ENCODE assay signal across 8 cellular contexts in genomic region chr19:5903502-5904301, GRCh38. TPM values are rescaled to one million over a fixed set of nuclear protein-coding genes. Genes with fewer than 3 reads are reported as not detected.
DNase-seq lines count a peak whose midpoint lies in the region; ATAC-seq and TF ChIP-seq lines count a peak whose summit lies in the region.

NDUFA11 (minus strand) TSS chr19:5903790; CDS start chr19:5903708, 82 bp downstream.

- H3K4me3 ChIP-seq in DND-41 (ENCODE audit: low read depth in 1 of 2, low read length in 2 of 2) (peak within 1 kb of the TSS; percentile 65 to 84), LNCaP clone FGC (ENCODE audit: low read depth, low read length) (peak within 1 kb of the TSS; percentile 77), fibroblast of mammary gland (ENCODE audit: control insufficient read depth, low read depth, low read length) (peak within 1 kb of the TSS; percentile 100)

- peaks cover 52% of the 10 kb centered on the region for H3K79me2 ChIP-seq in DND-41 (ENCODE audit: insufficient read depth, low read length)

- H3K27ac ChIP-seq in DND-41 (ENCODE audit: low read length) = peak within 1 kb of the TSS; percentile 82

- H3K36me3 Mint-ChIP-seq in natural killer cell treated with Interleukin-12 subunit alpha and Interleukin-12 subunit beta and Interleukin-15 and Interleukin-18, amount 100 ng/mL, for 72 hours = no peaks in the 10 kb centered on the region

- peak within 1 kb of the TSS; percentile 96 to 97 for H3K27ac Mint-ChIP-seq in natural killer cell treated with Interleukin-12 subunit alpha and Interleukin-12 subunit beta and Interleukin-15 and Interleukin-18, amount 100 ng/mL, for 72 hours
- peak within 1 kb of the TSS; percentile 99 to 100 for H3K27ac Mint-ChIP-seq in stimulated activated naive CD8-positive, alpha-beta T cell treated with anti-CD3 and anti-CD28 coated beads, Interleukin-15, amount 100 ng/mL, for 72 hours

- no peaks in the 10 kb centered on the region for H3K9me3 ChIP-seq in DND-41 (ENCODE audit: insufficient read depth, low read length, severe bottlenecking)

- peaks cover 38% of the 10 kb centered on the region for H3K4me1 ChIP-seq in DND-41 (ENCODE audit: insufficient read depth, low read length)

- TF ChIP-seq CTCF in DND-41 (IDR thresholded peaks at IDR 0.05; ENCODE audit: borderline replicate concordance, extremely low read depth, low read length, poor library complexity, severe bottlenecking) (no peak), LNCaP clone FGC (IDR thresholded peaks at IDR 0.05; ENCODE audit: control insufficient read depth, extremely low read depth, insufficient read depth) (no peak), fibroblast of mammary gland (conservative IDR thresholded peaks at IDR 0.05; ENCODE audit: control insufficient read depth, insufficient read depth, low read depth, low read length) (no peak)

- DNase-seq in DND-41 (peak; percentile 96), H4 (ENCODE audit: low spot score) (peak; percentile 93), LNCaP clone FGC (ENCODE audit: low read depth) (no peak), RPMI8226 (peak; percentile 96), fibroblast of mammary gland (ENCODE audit: low read depth) (no peak)
- DNase-seq in activated T-helper 1 cell treated with anti-CD3 and anti-CD28 coated beads, Interleukin-2, amount 50 U/mL, for 16 hours (ENCODE audit: low read depth in 1 of 2, low spot score in 1 of 2) = peak; percentile 94 to 96
- peak; percentile 98 for DNase-seq in natural killer cell treated with Interleukin-12 subunit alpha and Interleukin-12 subunit beta and Interleukin-15 and Interleukin-18, amount 100 ng/mL, for 72 hours (ENCODE audit: low spot score)
- DNase-seq in stimulated activated naive CD8-positive, alpha-beta T cell treated with anti-CD3 and anti-CD28 coated beads, Interleukin-15, amount 100 ng/mL, for 72 hours = peak; percentile 97 to 98

- H3K9me3 Mint-ChIP-seq in natural killer cell treated with Interleukin-12 subunit alpha and Interleukin-12 subunit beta and Interleukin-15 and Interleukin-18, amount 100 ng/mL, for 72 hours = no peaks in the 10 kb centered on the region
- no peaks in the 10 kb centered on the region for H3K9me3 Mint-ChIP-seq in stimulated activated naive CD8-positive, alpha-beta T cell treated with anti-CD3 and anti-CD28 coated beads, Interleukin-15, amount 100 ng/mL, for 72 hours

- H3K4me1 Mint-ChIP-seq in natural killer cell treated with Interleukin-12 subunit alpha and Interleukin-12 subunit beta and Interleukin-15 and Interleukin-18, amount 100 ng/mL, for 72 hours (ENCODE audit: low read depth in 2 of 2) = peaks cover 23% of the 10 kb centered on the region in 2 donors
- H3K4me1 Mint-ChIP-seq in stimulated activated naive CD8-positive, alpha-beta T cell treated with anti-CD3 and anti-CD28 coated beads, Interleukin-15, amount 100 ng/mL, for 72 hours = peaks cover 66% of the 10 kb centered on the region

- no peaks in the 10 kb centered on the region for H3K27me3 ChIP-seq in DND-41 (ENCODE audit: insufficient read depth, low read length, poor library complexity)

- peak within 1 kb of the TSS; percentile 80 for H2AFZ ChIP-seq in DND-41 (ENCODE audit: low read depth, low read length)

- H3K4me3 Mint-ChIP-seq in natural killer cell treated with Interleukin-12 subunit alpha and Interleukin-12 subunit beta and Interleukin-15 and Interleukin-18, amount 100 ng/mL, for 72 hours = peak within 1 kb of the TSS; percentile 95
- peak within 1 kb of the TSS; percentile 98 to 99 for H3K4me3 Mint-ChIP-seq in stimulated activated naive CD8-positive, alpha-beta T cell treated with anti-CD3 and anti-CD28 coated beads, Interleukin-15, amount 100 ng/mL, for 72 hours

- H3K36me3 ChIP-seq in DND-41 (ENCODE audit: insufficient read depth, low read length) = peaks cover 12% of the 10 kb centered on the region

- ATAC-seq in DND-41 (ENCODE audit: insufficient read depth, low read depth) = peak; percentile 49
- ATAC-seq in natural killer cell treated with Interleukin-12 subunit alpha and Interleukin-12 subunit beta and Interleukin-15 and Interleukin-18, amount 100 ng/mL, for 72 hours = peak; percentile 50 to 72
- ATAC-seq in stimulated activated naive CD8-positive, alpha-beta T cell treated with anti-CD3 and anti-CD28 coated beads, Interleukin-15, amount 100 ng/mL, for 72 hours = peak; percentile 65

- H3K9ac ChIP-seq in DND-41 (ENCODE audit: low read depth, low read length) = peak within 1 kb of the TSS; percentile 89

- peak within 1 kb of the TSS; percentile 76 for H3K4me2 ChIP-seq in DND-41 (ENCODE audit: insufficient read depth, low read length)

- H4K20me1 ChIP-seq in DND-41 (ENCODE audit: insufficient read depth, low read length) = peaks cover 28% of the 10 kb centered on the region

- H3K27me3 Mint-ChIP-seq in natural killer cell treated with Interleukin-12 subunit alpha and Interleukin-12 subunit beta and Interleukin-15 and Interleukin-18, amount 100 ng/mL, for 72 hours = no peaks in the 10 kb centered on the region
- no peaks in the 10 kb centered on the region for H3K27me3 Mint-ChIP-seq in stimulated activated naive CD8-positive, alpha-beta T cell treated with anti-CD3 and anti-CD28 coated beads, Interleukin-15, amount 100 ng/mL, for 72 hours

RNA-seq across cellular contexts. Expression of gene NDUFA11, which starts in this region (rescaled TPM):
- 281 and 301 TPM in 2 replicates for total RNA-seq in H4 (2014; rRNA removed; shearing (Covaris generic))
- 100 to 1,000 TPM; 170 to 189 TPM for total RNA-seq in natural killer cell treated with Interleukin-12 subunit alpha and Interleukin-12 subunit beta and Interleukin-15 and Interleukin-18, amount 100 ng/mL, for 72 hours

Comparison
In these comparisons a context has a peak if more than half of its experiments do, and no peak if none do; other contexts are left out.
1. DNase-seq: peak in DND-41 (single experiment), H4 (single experiment), RPMI8226 (single experiment), activated T-helper 1 cell treated with anti-CD3 and anti-CD28 coated beads, Interleukin-2, amount 50 U/mL, for 16 hours (2 of 2), natural killer cell treated with Interleukin-12 subunit alpha and Interleukin-12 subunit beta and Interleukin-15 and Interleukin-18, amount 100 ng/mL, for 72 hours (single experiment) and stimulated activated naive CD8-positive, alpha-beta T cell treated with anti-CD3 and anti-CD28 coated beads, Interleukin-15, amount 100 ng/mL, for 72 hours (2 of 2); none in LNCaP clone FGC (single experiment) and fibroblast of mammary gland (single experiment).
2. Peak in every context shown above with its lines, with median percentiles within 50 percentile points of each other: ATAC-seq and H3K4me3 ChIP-seq.